ENCODE assay signal across 8 cellular contexts in the genomic region with DNA sequence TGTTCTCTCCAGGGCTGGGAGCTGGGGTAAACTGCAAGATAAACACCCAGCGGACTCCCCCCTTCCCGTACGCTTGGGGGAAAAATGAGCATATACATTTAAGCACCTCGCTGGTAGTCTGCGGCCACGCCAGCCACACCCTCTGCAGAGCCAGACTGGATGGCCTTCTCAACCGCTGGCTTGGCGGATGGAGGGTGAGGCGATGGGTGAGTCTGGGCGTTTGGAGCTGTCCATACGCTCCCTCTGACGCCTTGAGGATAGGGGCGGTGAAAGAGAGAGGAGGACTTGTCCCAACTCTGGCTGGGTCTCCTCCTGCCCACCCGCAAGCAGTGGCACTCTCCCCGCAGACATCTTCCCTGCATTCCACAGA. TPM values are rescaled to one million over a fixed set of nuclear protein-coding genes. Genes with fewer than 3 reads are reported as not detected.
DNase-seq lines count a peak whose midpoint lies in the region; ATAC-seq, FAIRE-seq and TF ChIP-seq lines count a peak whose summit lies in the region.

No MANE protein-coding gene starts in this region.

- H3K9me3 ChIP-seq in OCI-LY3 (ENCODE audit: insufficient read depth, low read length) (no peaks in the 10 kb centered on the region), endothelial cell of umbilical vein (replicated peaks; ENCODE audit: control insufficient read depth, insufficient read depth, low read length) (no peaks in the 10 kb centered on the region), neural cell (ENCODE audit: low read length) (no peaks in the 10 kb centered on the region)

- H3F3A ChIP-seq in neural cell (ENCODE audit: insufficient read depth, low read length, poor library complexity, severe bottlenecking): peaks cover 4% of the 10 kb centered on the region

- no TSS peak for BruUV-seq in Calu3 (replicated peaks; lab: Mats Ljungman, UMichigan)
- no TSS peak for BruUV-seq in endothelial cell of umbilical vein (replicated peaks; lab: Mats Ljungman, UMichigan)

- CTCF ChIA-PET in Calu3 (lab: Charles Lee): interaction anchor here (0.7 to 10.4 kb wide), 12 partner anchors 8 to 62 kb away, joined by 3 to 142 read pairs (median 4); a partner anchor contains a TSS
- CTCF ChIA-PET in endothelial cell of umbilical vein (lab: Charles Lee): interaction anchor here (1.0 to 8.2 kb wide), 15 partner anchors 8 to 59 kb away, joined by 3 to 146 read pairs (median 9); a partner anchor contains a TSS

- H3K27me3 Mint-ChIP-seq in Calu3 (ENCODE audit: unreplicated experiment): no peaks in the 10 kb centered on the region

- no peaks in the 10 kb centered on the region for H3K9me3 Mint-ChIP-seq in Calu3 (ENCODE audit: low read depth, unreplicated experiment)

- FAIRE-seq in endothelial cell of umbilical vein (lab: Jason Lieb, UNC): peak; percentile 70

- H3K27me3 ChIP-seq in OCI-LY3 (ENCODE audit: low read depth, low read length): peaks cover 5% of the 10 kb centered on the region; the same call in 1 of the 2 replicates
- no peaks in the 10 kb centered on the region for H3K27me3 ChIP-seq in endothelial cell of umbilical vein (ENCODE audit: control insufficient read depth in 2 of 2, insufficient read depth in 2 of 2, low read length in 2 of 2)
- H3K27me3 ChIP-seq in neural cell (ENCODE audit: insufficient read depth, low read depth, low read length): no peaks in the 10 kb centered on the region

- intact Hi-C loops in Calu3 (cut with micrococcal nuclease; ENCODE audit: unreplicated experiment) (loop anchor here (5.0 kb wide), 1 partner anchor 35 kb away; no protein-coding TSS in a partner anchor), endothelial cell of umbilical vein (cut with micrococcal nuclease) (no loop called here)

- dilution Hi-C loops in endothelial cell of umbilical vein (cut with MboI; ENCODE audit: extremely low pct_ligation_motif_present, low sequenced_read_pairs): no loop called here

- DNase-seq in Calu3: no peak
- DNase-seq in endothelial cell of umbilical vein (ENCODE audit: low read depth, low spot score): peak; percentile 26
- DNase-seq in SIG-M5 treated with dmso at 0.1 percent for 504 hours (lab: John Stamatoyannopoulos, UW; ENCODE audit: unreplicated experiment): no peak
- no peak for DNase-seq in NCI-H1436 (lab: John Stamatoyannopoulos, UW)

- no peak for TF ChIP-seq RAD21 in neural cell (conservative IDR thresholded peaks at IDR 0.05)

- peak overlapping the region; percentile 96 for H3K27ac Mint-ChIP-seq in Calu3 (ENCODE audit: unreplicated experiment)

- H3K4me1 ChIP-seq in OCI-LY3 (ENCODE audit: low read length): peaks cover 15% of the 10 kb centered on the region
- peaks cover 55% of the 10 kb centered on the region for H3K4me1 ChIP-seq in endothelial cell of umbilical vein (ENCODE audit: control insufficient read depth, extremely low read depth, insufficient read depth, low read length)

- H3K79me2 ChIP-seq in OCI-LY3 (ENCODE audit: low read length): no peaks in the 10 kb centered on the region
- peaks cover 17% of the 10 kb centered on the region for H3K79me2 ChIP-seq in endothelial cell of umbilical vein (ENCODE audit: control insufficient read depth, insufficient read depth, low read length)
- no peaks in the 10 kb centered on the region for H3K79me2 ChIP-seq in neural cell (replicated peaks; ENCODE audit: insufficient read depth, low read length)

- H3K9ac ChIP-seq in OCI-LY3 (ENCODE audit: low read length) (peak overlapping the region; percentile 68), endothelial cell of umbilical vein (replicated peaks; ENCODE audit: extremely low read depth, insufficient read depth, low read length) (peak overlapping the region; percentile 59), neural cell (ENCODE audit: low read length) (peak overlapping the region; percentile 85)

- H3K36me3 Mint-ChIP-seq in Calu3 (ENCODE audit: insufficient read depth, unreplicated experiment): peaks cover 98% of the 10 kb centered on the region

- no peak overlapping the region for H3K27ac ChIP-seq in OCI-LY3 (ENCODE audit: low read length)
- no peak overlapping the region for H3K27ac ChIP-seq in endothelial cell of umbilical vein (ENCODE audit: insufficient read depth, low read depth, low read length)
- peak overlapping the region; percentile 78 for H3K27ac ChIP-seq in neural cell (ENCODE audit: low read length)

- H4K20me1 ChIP-seq in OCI-LY3 (ENCODE audit: insufficient read depth, low read length) (no peaks in the 10 kb centered on the region), endothelial cell of umbilical vein (replicated peaks; ENCODE audit: control insufficient read depth, extremely low read depth, insufficient read depth, low read length) (no peaks in the 10 kb centered on the region), neural cell (ENCODE audit: insufficient read depth) (no peaks in the 10 kb centered on the region)

- no peaks in the 10 kb centered on the region for H3K9me2 ChIP-seq in neural cell (ENCODE audit: insufficient read depth, low read length)

- peak overlapping the region; percentile 91 for H3K4me3 ChIP-seq in OCI-LY3 (ENCODE audit: low read length)
- peak overlapping the region; percentile 65 to 77 (median 77) for H3K4me3 ChIP-seq in endothelial cell of umbilical vein (replicated peaks in 1 of 3; ENCODE audit: insufficient read depth in 1 of 3, low read depth in 1 of 3, low read length in 3 of 3)
- H3K4me3 ChIP-seq in neural cell (ENCODE audit: low read length): peak overlapping the region; percentile 95

- no peaks in the 10 kb centered on the region for H3K36me3 ChIP-seq in OCI-LY3 (replicated peaks; ENCODE audit: low read depth, low read length)
- H3K36me3 ChIP-seq in endothelial cell of umbilical vein (ENCODE audit: control insufficient read depth in 2 of 2, extremely low read depth in 1 of 2, insufficient read depth in 2 of 2, low read length in 2 of 2): no peaks in the 10 kb centered on the region
- H3K36me3 ChIP-seq in neural cell (ENCODE audit: insufficient read depth, low read length): no peaks in the 10 kb centered on the region

- POLR2A ChIA-PET in endothelial cell of umbilical vein (lab: Charles Lee): interaction anchor here (1.4 to 2.2 kb wide), 2 partner anchors 23 to 30 kb away, joined by 3 to 13 read pairs; no protein-coding TSS in a partner anchor

- H2AFZ ChIP-seq in OCI-LY3 (ENCODE audit: low read depth, low read length) (peak overlapping the region; percentile 66), endothelial cell of umbilical vein (ENCODE audit: low read depth, low read length) (peak overlapping the region; percentile 68), neural cell (ENCODE audit: low read depth, low read length) (no peak overlapping the region)

- H3K9me1 ChIP-seq in endothelial cell of umbilical vein (replicated peaks; ENCODE audit: control insufficient read depth, extremely low read depth, insufficient read depth, low read length): no peaks in the 10 kb centered on the region

- peak overlapping the region; percentile 82 for H3K4me3 Mint-ChIP-seq in Calu3 (ENCODE audit: low read depth, unreplicated experiment)

- TF ChIP-seq POLR2A in endothelial cell of umbilical vein (IDR thresholded peaks at IDR 0.05; ENCODE audit: low read depth, low read length) (no peak), GM18505 (IDR thresholded peaks at IDR 0.05; ENCODE audit: borderline replicate concordance, extremely low read depth, insufficient read depth, insufficient read length) (no peak)

- no peak for ATAC-seq in GM18505 (IDR thresholded peaks at IDR 0.05; ENCODE audit: unreplicated experiment)
- no peak for ATAC-seq in GM21381 (IDR thresholded peaks at IDR 0.05; ENCODE audit: unreplicated experiment)

- H3K4me2 ChIP-seq in OCI-LY3 (ENCODE audit: low read length) (peak overlapping the region; percentile 94), endothelial cell of umbilical vein (ENCODE audit: insufficient read depth, low read length) (peak overlapping the region; percentile 84), neural cell (ENCODE audit: low read length) (peak overlapping the region; percentile 65)

- no peak for TF ChIP-seq CTCF in Calu3 (IDR thresholded peaks at IDR 0.05; ENCODE audit: unreplicated experiment)
- TF ChIP-seq CTCF in OCI-LY3 (IDR thresholded peaks at IDR 0.05; ENCODE audit: low read depth, low read length): no peak
- no peak for TF ChIP-seq CTCF in endothelial cell of umbilical vein (IDR thresholded peaks at IDR 0.05; ENCODE audit: extremely low read depth in 1 of 2, insufficient read depth in 1 of 2, low read depth in 1 of 2, low read length in 2 of 2)
- TF ChIP-seq CTCF in neural cell (IDR thresholded peaks at IDR 0.05; ENCODE audit: poor library complexity, severe bottlenecking): no peak

- H3K4me1 Mint-ChIP-seq in Calu3 (ENCODE audit: low read depth, unreplicated experiment): peaks cover 74% of the 10 kb centered on the region

- TF ChIP-seq EP300 in neural cell (conservative IDR thresholded peaks at IDR 0.05; ENCODE audit: poor library complexity, severe bottlenecking): no peak

TF ChIP-seq in endothelial cell of umbilical vein, 7 proteins besides CTCF, POLR2A, EP300 and RAD21 (continues in another document):
- TF ChIP-seq MYC (IDR thresholded peaks at IDR 0.05; ENCODE audit: low read depth, low read length): no peak

TF ChIP-seq in neural cell, 6 proteins besides CTCF, POLR2A, EP300 and RAD21 (continues in another document):
- TF ChIP-seq MXI1 (conservative IDR thresholded peaks at IDR 0.05; ENCODE audit: poor library complexity, severe bottlenecking) (no peak), TAF1 (IDR thresholded peaks at IDR 0.05; ENCODE audit: low read depth) (no peak)

RNA-seq across cellular contexts. Expression of a gene that starts 1.0 kb away (rescaled TPM):
- total RNA-seq in Calu3 (2022): 539 and 709 TPM in 2 replicates
- 93.8 and 112 TPM in 2 replicates for total RNA-seq in endothelial cell of umbilical vein
- 92.7 and 129 TPM in 2 replicates for polyA plus RNA-seq in endothelial cell of umbilical vein
- polyA plus RNA-seq in endothelial cell of umbilical vein (2011; cell fraction: cytosol; rRNA removed): 83.9 and 91.8 TPM in 2 replicates
- 131 and 165 TPM in 2 replicates for polyA plus RNA-seq in endothelial cell of umbilical vein (2011; cell fraction: nucleus; rRNA removed)
- polyA plus RNA-seq in endothelial cell of umbilical vein (2012): 77.6 and 100.0 TPM in 2 replicates
- 107 and 162 TPM in 2 replicates for polyA minus RNA-seq in endothelial cell of umbilical vein
- 66.8 TPM for polyA minus RNA-seq in endothelial cell of umbilical vein (2011; cell fraction: cytosol; rRNA and poly(A)+ RNA removed)
- polyA minus RNA-seq in endothelial cell of umbilical vein (2011; cell fraction: nucleus; rRNA and poly(A)+ RNA removed): 70.1 and 85.5 TPM in 2 replicates
- polyA plus RNA-seq in neural cell: 33.0 and 37.2 TPM in 2 replicates
- polyA minus RNA-seq in neural cell: 38.1 and 53.8 TPM in 2 replicates

RNA-seq across cellular contexts. Expression of a gene that starts 38.2 kb away (rescaled TPM):
- 29.5 and 39.1 TPM in 2 replicates for total RNA-seq in Calu3 (2022)
- 17.4 and 21.3 TPM in 2 replicates for total RNA-seq in endothelial cell of umbilical vein
- 114 and 142 TPM in 2 replicates for polyA plus RNA-seq in endothelial cell of umbilical vein
- 55.0 and 58.8 TPM in 2 replicates for polyA plus RNA-seq in endothelial cell of umbilical vein (2011; cell fraction: cytosol; rRNA removed)
- polyA plus RNA-seq in endothelial cell of umbilical vein (2011; cell fraction: nucleus; rRNA removed): 35.9 and 46.0 TPM in 2 replicates
- 18.9 and 24.0 TPM in 2 replicates for polyA plus RNA-seq in endothelial cell of umbilical vein (2012)
- polyA minus RNA-seq in endothelial cell of umbilical vein: 45.9 and 79.9 TPM in 2 replicates
- polyA minus RNA-seq in endothelial cell of umbilical vein (2011; cell fraction: cytosol; rRNA and poly(A)+ RNA removed): 43.0 TPM
- 26.8 and 33.9 TPM in 2 replicates for polyA minus RNA-seq in endothelial cell of umbilical vein (2011; cell fraction: nucleus; rRNA and poly(A)+ RNA removed)
- 36.2 and 41.7 TPM in 2 replicates for polyA plus RNA-seq in neural cell
- polyA minus RNA-seq in neural cell: 31.9 and 37.3 TPM in 2 replicates
